Comparison of ENCODE assay signal across 21 cellular contexts in the genomic region with DNA sequence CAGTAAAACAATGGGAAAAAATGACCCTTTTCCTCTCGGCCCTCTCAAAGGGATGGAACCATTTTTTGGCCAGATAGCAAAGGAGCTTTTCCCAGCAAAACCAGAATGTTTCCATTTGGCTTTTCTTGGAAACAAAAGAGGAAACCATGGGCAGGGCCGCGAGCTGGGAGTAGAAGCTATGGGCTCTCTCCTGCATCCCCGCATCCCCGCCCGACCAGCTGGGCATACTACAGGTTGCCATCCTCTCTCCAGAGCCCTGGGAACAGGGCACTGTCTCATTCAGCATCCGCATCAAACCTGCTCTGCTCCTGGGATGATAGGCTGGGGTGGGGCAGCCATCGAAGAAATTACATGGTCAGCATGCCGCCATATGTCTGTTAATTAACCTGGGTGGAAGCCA. TPM values are rescaled to one million over a fixed set of nuclear protein-coding genes. Genes with fewer than 3 reads are reported as not detected.
DNase-seq lines count a peak whose midpoint lies in the region; ATAC-seq and TF ChIP-seq lines count a peak whose summit lies in the region.
"Had no signal": no experiment of that assay in that cellular context is flagged by ENCODE, and none has a peak within 500 bp of the region (broad histone marks: within the 10 kb centered on the region; RNA-seq: fewer than 3 reads in every experiment).

No MANE protein-coding gene starts in this region.

- H3K4me3 ChIP-seq in mammary epithelial cell (replicated peaks in 1 of 3; ENCODE audit: insufficient read depth in 1 of 3, low read depth in 2 of 3, low read length in 3 of 3) (no peak overlapping the region), prostate gland (no peak overlapping the region)
- H3K4me3 ChIP-seq: body of pancreas had no signal

- DNase-seq in MCF 10A (ENCODE audit: unreplicated experiment): no peak
- no peak for DNase-seq in mammary epithelial cell
- DNase-seq in foreskin keratinocyte: no peak
- DNase-seq in prostate gland (ENCODE audit: low spot score): no peak
- no peak for DNase-seq in type B pancreatic cell (ENCODE audit: extremely low spot score, unreplicated experiment)
- DNase-seq in NCI-H2196 treated with DMSO at 0.1 percent for 48 hours (lab: John Stamatoyannopoulos, UW; ENCODE audit: unreplicated experiment): no peak
- DNase-seq in activated CD4-positive, alpha-beta T cell treated with anti-CD3 and anti-CD28 coated beads for 48 hours: no peak
- DNase-seq: body of pancreas; KG1; NCI-H1092; NCI-H2081; NCI-H510A treated with DMSO at 0.1 percent for 48 hours; SHP77 treated with DMSO at 0.1 percent for 48 hours; stimulated activated CD4-positive, alpha-beta T cell treated with anti-CD3 and anti-CD28 coated beads, Interleukin-2, amount 100 ng/mL, for 24 hours; T-helper 1 cell had no signal

- H3K9me3 ChIP-seq in mammary epithelial cell (replicated peaks; ENCODE audit: insufficient read depth, low read length) (no peaks in the 10 kb centered on the region), prostate gland (no peaks in the 10 kb centered on the region)
- H3K9me3 ChIP-seq: body of pancreas had no signal

- peaks cover 50% of the 10 kb centered on the region for H3K4me1 Mint-ChIP-seq in MCF 10A (ENCODE audit: insufficient read depth, unreplicated experiment)
- H3K4me1 Mint-ChIP-seq in type B pancreatic cell (ENCODE audit: unreplicated experiment): peaks cover 39% of the 10 kb centered on the region

- BruUV-seq in MCF 10A (replicated peaks; lab: Mats Ljungman, UMichigan) (no TSS peak), mammary epithelial cell (replicated peaks; lab: Mats Ljungman, UMichigan) (no TSS peak)

- H3K4me3 Mint-ChIP-seq in MCF 10A (ENCODE audit: unreplicated experiment) (no peak overlapping the region), type B pancreatic cell (peak overlapping the region; percentile 25)
- H3K4me3 Mint-ChIP-seq: B cell; dendritic cell treated with granulocyte-macrophage colony-stimulating factor and Interleukin-4, amounts not matched to agents 40 ng/mL and 50 ng/mL, for 4 days; stimulated activated naive CD8-positive, alpha-beta T cell treated with anti-CD3 and anti-CD28 coated beads, Interleukin-15, Interleukin-2, amounts not matched to agents 100 ng/mL and 50 ng/mL, for 24 hours had no signal

- H3K36me3 ChIP-seq in mammary epithelial cell (ENCODE audit: insufficient read depth, low read length): peaks cover 9% of the 10 kb centered on the region
- H3K36me3 ChIP-seq in prostate gland: no peaks in the 10 kb centered on the region

- no peak overlapping the region for H3K4me2 ChIP-seq in mammary epithelial cell (ENCODE audit: insufficient read depth, low read depth, low read length)

- H3K27ac ChIP-seq in mammary epithelial cell (ENCODE audit: insufficient read depth, low read depth, low read length): no peak overlapping the region
- H3K27ac ChIP-seq in foreskin keratinocyte: peak overlapping the region; percentile 97
- H3K27ac ChIP-seq in prostate gland: peak overlapping the region; percentile 88 to 98
- H3K27ac ChIP-seq: 22Rv1 had no signal

- H3K9ac ChIP-seq in mammary epithelial cell (ENCODE audit: insufficient read depth, low read length): no peak overlapping the region

- H3K9me3 Mint-ChIP-seq in MCF 10A (ENCODE audit: unreplicated experiment) (no peaks in the 10 kb centered on the region), type B pancreatic cell (no peaks in the 10 kb centered on the region)
- H3K9me3 Mint-ChIP-seq: activated naive CD4-positive, alpha-beta T cell treated with anti-CD3 and anti-CD28 coated beads, Interleukin-2, amount 50 U/mL, for 72 hours; dendritic cell treated with granulocyte-macrophage colony-stimulating factor and Interleukin-4, amounts not matched to agents 40 ng/mL and 50 ng/mL, for 4 days; stimulated activated naive CD8-positive, alpha-beta T cell treated with anti-CD3 and anti-CD28 coated beads, Interleukin-15, Interleukin-2, amounts not matched to agents 100 ng/mL and 50 ng/mL, for 24 hours had no signal

- H3K27me3 ChIP-seq in mammary epithelial cell (ENCODE audit: insufficient read depth, low read length): no peaks in the 10 kb centered on the region
- H3K27me3 ChIP-seq in foreskin keratinocyte: no peaks in the 10 kb centered on the region
- no peaks in the 10 kb centered on the region for H3K27me3 ChIP-seq in prostate gland (replicated peaks; ENCODE audit: insufficient read depth)
- H3K27me3 ChIP-seq: body of pancreas had no signal

- H3K27ac Mint-ChIP-seq in MCF 10A (ENCODE audit: low read depth, unreplicated experiment) (peak overlapping the region; percentile 89), type B pancreatic cell (peak overlapping the region; percentile 97)
- H3K27ac Mint-ChIP-seq: activated naive CD4-positive, alpha-beta T cell treated with anti-CD3 and anti-CD28 coated beads, Interleukin-2, amount 50 U/mL, for 72 hours; B cell; dendritic cell treated with granulocyte-macrophage colony-stimulating factor and Interleukin-4, amounts not matched to agents 40 ng/mL and 50 ng/mL, for 4 days; stimulated activated naive CD8-positive, alpha-beta T cell treated with anti-CD3 and anti-CD28 coated beads, Interleukin-15, Interleukin-2, amounts not matched to agents 100 ng/mL and 50 ng/mL, for 24 hours had no signal

- in situ Hi-C loops in mammary epithelial cell (cut with MboI; ENCODE audit: low sequenced_read_pairs in 2 of 2): no loop called here

- peaks cover 7% of the 10 kb centered on the region for H3K36me3 Mint-ChIP-seq in MCF 10A (ENCODE audit: insufficient read depth, unreplicated experiment)
- H3K36me3 Mint-ChIP-seq in type B pancreatic cell: peaks cover 38% of the 10 kb centered on the region
- H3K36me3 Mint-ChIP-seq: activated naive CD4-positive, alpha-beta T cell treated with anti-CD3 and anti-CD28 coated beads, Interleukin-2, amount 50 U/mL, for 72 hours had no signal

- no peaks in the 10 kb centered on the region for H4K20me1 ChIP-seq in mammary epithelial cell (ENCODE audit: insufficient read depth, low read length)

- WGBS in mammary epithelial cell (ENCODE audit: low coverage, missing lambda C conversion rate): over 99% methylated on average over 9 of the region's 9 CpGs
- WGBS in prostate gland: 78% methylated on average over 9 of the region's 9 CpGs

- H3K4me1 ChIP-seq in mammary epithelial cell (ENCODE audit: insufficient read depth, low read length) (peaks cover 82% of the 10 kb centered on the region), foreskin keratinocyte (peaks cover 53% of the 10 kb centered on the region), prostate gland (replicated peaks) (peaks cover 62% of the 10 kb centered on the region)

- CTCF ChIA-PET in MCF 10A (lab: Yijun Ruan, JAX): interaction anchor here (0.8 to 20.5 kb wide), 4 partner anchors 26 to 233 kb away, joined by 3 to 290 read pairs (median 8); no protein-coding TSS in a partner anchor
- CTCF ChIA-PET in mammary epithelial cell (lab: Charles Lee; ENCODE audit: low non-redundant PET): no interaction called here

- no peak for ATAC-seq in foreskin keratinocyte
- ATAC-seq in GM21619 (IDR thresholded peaks at IDR 0.05; ENCODE audit: unreplicated experiment): no peak
- ATAC-seq: activated naive CD4-positive, alpha-beta T cell treated with anti-CD3 and anti-CD28 coated beads, Interleukin-2, amount 50 U/mL, for 72 hours had no signal

- peaks cover 92% of the 10 kb centered on the region for H3K79me2 ChIP-seq in mammary epithelial cell (ENCODE audit: insufficient read depth, low read length)

- H3K27me3 Mint-ChIP-seq in MCF 10A (ENCODE audit: insufficient read depth, unreplicated experiment) (no peaks in the 10 kb centered on the region), type B pancreatic cell (peaks cover 9% of the 10 kb centered on the region)
- H3K27me3 Mint-ChIP-seq: stimulated activated naive CD8-positive, alpha-beta T cell treated with anti-CD3 and anti-CD28 coated beads, Interleukin-15, Interleukin-2, amounts not matched to agents 100 ng/mL and 50 ng/mL, for 24 hours had no signal

- no peak overlapping the region for H2AFZ ChIP-seq in mammary epithelial cell (ENCODE audit: low read depth, low read length)

- intact Hi-C loops in MCF 10A (cut with micrococcal nuclease): no loop called here
- intact Hi-C loops in mammary epithelial cell (cut with micrococcal nuclease): no loop called here
- intact Hi-C loops in prostate gland (cut with DNase I): no loop called here

- POLR2A ChIA-PET in MCF 10A (lab: Yijun Ruan, JAX): interaction anchor here (0.8 to 21.3 kb wide), 4 partner anchors 9 to 54 kb away, joined by 3 to 480 read pairs (median 4); no protein-coding TSS in a partner anchor

- no peak for TF ChIP-seq CTCF in MCF 10A (IDR thresholded peaks at IDR 0.05; ENCODE audit: unreplicated experiment)
- TF ChIP-seq CTCF in mammary epithelial cell (conservative IDR thresholded peaks at IDR 0.05 in 1 of 2, IDR thresholded peaks at IDR 0.05 in 1 of 2; ENCODE audit: extremely low read depth in 1 of 2, insufficient read depth in 1 of 2, low read depth in 1 of 2, low read length in 2 of 2): no peak
- no peak for TF ChIP-seq CTCF in foreskin keratinocyte (conservative IDR thresholded peaks at IDR 0.05)
- TF ChIP-seq CTCF in prostate gland (IDR thresholded peaks at IDR 0.05): no peak
- TF ChIP-seq CTCF in type B pancreatic cell (conservative IDR thresholded peaks at IDR 0.05): no peak

- no peak for TF ChIP-seq POLR2A in prostate gland (IDR thresholded peaks at IDR 0.05)

- dilution Hi-C loops in mammary epithelial cell (cut with HindIII; ENCODE audit: low sequenced_read_pairs): no loop called here

RNA-seq across cellular contexts. Expression of gene CD9, which starts 20.9 kb away (rescaled TPM):
- total RNA-seq in MCF 10A (2022) (31.1 and 40.7 TPM in 2 replicates), mammary epithelial cell (100 to 1,000 TPM; 351 to 470 TPM), foreskin keratinocyte (577 and 589 TPM in 2 replicates), prostate gland (100 to 1,000 TPM; 198 to 845 TPM), type B pancreatic cell (ENCODE audit: low replicate concordance) (120 and 807 TPM in 2 replicates)
- polyA plus RNA-seq in mammary epithelial cell (775 TPM), foreskin keratinocyte (620 and 648 TPM in 2 replicates)
- 463 TPM for polyA minus RNA-seq in mammary epithelial cell
